In genomic region chr5:95841914-95842812, GRCh38 we compare ENCODE assay signal across 10 cellular contexts. TPM values are rescaled to one million over a fixed set of nuclear protein-coding genes. Genes with fewer than 3 reads are reported as not detected.
A peak's percentile ranks its signal among the peaks of the same experiment; 100 is the strongest.
DNase-seq lines count a peak whose midpoint lies in the region; ATAC-seq and TF ChIP-seq lines count a peak whose summit lies in the region.
"Had no signal": no experiment of that assay in that cellular context is flagged by ENCODE, and none has a peak within 500 bp of the region (broad histone marks: within the 10 kb centered on the region; RNA-seq: fewer than 3 reads in every experiment).

No MANE protein-coding gene starts in this region.

- H2AFZ ChIP-seq in Karpas-422 (ENCODE audit: low read length): no peak overlapping the region

- H3K27ac ChIP-seq in psoas muscle (peak overlapping the region; percentile 76), Karpas-422 (ENCODE audit: low read length) (no peak overlapping the region)

- H3K9me2 ChIP-seq in Karpas-422 (replicated peaks; ENCODE audit: insufficient read depth, low read length): no peaks in the 10 kb centered on the region

- H3K4me1 Mint-ChIP-seq in T-helper 17 cell: peaks cover 23% of the 10 kb centered on the region

- no peaks in the 10 kb centered on the region for H3K36me3 Mint-ChIP-seq in T-helper 17 cell (ENCODE audit: low read depth)

- H4K20me1 ChIP-seq in Karpas-422 (ENCODE audit: insufficient read depth, low read depth, low read length): no peaks in the 10 kb centered on the region

- no peaks in the 10 kb centered on the region for H3K79me2 ChIP-seq in Karpas-422 (ENCODE audit: low read length)

- no peaks in the 10 kb centered on the region for H3K27me3 Mint-ChIP-seq in T-helper 17 cell

- no peak for ATAC-seq in T-helper 17 cell
- ATAC-seq in psoas muscle: peak in 3 of 4 donors; percentile 37 to 57 (median 45)
- ATAC-seq in HG02588 (IDR thresholded peaks at IDR 0.05; ENCODE audit: unreplicated experiment): no peak

- TF ChIP-seq CTCF in fibroblast of the aortic adventitia (IDR thresholded peaks at IDR 0.05; ENCODE audit: insufficient read depth, low read length) (no peak), psoas muscle (IDR thresholded peaks at IDR 0.05) (no peak)

- H3K9ac ChIP-seq in Karpas-422 (ENCODE audit: low read length): no peak overlapping the region

- peaks cover 32% of the 10 kb centered on the region for H3K4me1 ChIP-seq in psoas muscle
- peaks cover 4% of the 10 kb centered on the region; the same call in 1 of the 2 replicates for H3K4me1 ChIP-seq in Karpas-422 (ENCODE audit: low read length)

- peak overlapping the region; percentile 97 for H3K27ac Mint-ChIP-seq in T-helper 17 cell
- H3K27ac Mint-ChIP-seq: progenitor cell of endocrine pancreas had no signal

- no peak overlapping the region for H3K4me2 ChIP-seq in Karpas-422 (ENCODE audit: low read depth, low read length, poor library complexity, severe bottlenecking)

- no peaks in the 10 kb centered on the region for H3K27me3 ChIP-seq in psoas muscle (ENCODE audit: insufficient read depth in 3 of 3, low read length in 2 of 3)
- no peaks in the 10 kb centered on the region for H3K27me3 ChIP-seq in Karpas-422 (ENCODE audit: low read length)

- peak; percentile 93 for DNase-seq in CD1c-positive myeloid dendritic cell (ENCODE audit: extremely low spot score)
- DNase-seq in T-helper 17 cell: no peak
- DNase-seq in fibroblast of the aortic adventitia (ENCODE audit: low read depth): peak; percentile 97
- DNase-seq in psoas muscle: peak in 1 of 2 donors; percentile 45
- no peak for DNase-seq in ACHN
- DNase-seq in cerebellum (ENCODE audit: low spot score): no peak
- no peak for DNase-seq in Karpas-422
- DNase-seq: NCI-H2171 treated with DMSO at 0.1 percent for 48 hours had no signal

- H3K4me3 Mint-ChIP-seq in T-helper 17 cell: no peak overlapping the region

- no peaks in the 10 kb centered on the region for H3K36me3 ChIP-seq in psoas muscle (ENCODE audit: insufficient read depth in 1 of 2, low read depth in 1 of 2)
- H3K36me3 ChIP-seq in Karpas-422 (ENCODE audit: insufficient read depth, low read length): no peaks in the 10 kb centered on the region

- H3K9me3 ChIP-seq in T-helper 17 cell (ENCODE audit: control insufficient read depth, low read length, poor library complexity, severe bottlenecking): no peaks in the 10 kb centered on the region
- no peaks in the 10 kb centered on the region for H3K9me3 ChIP-seq in psoas muscle
- H3K9me3 ChIP-seq in Karpas-422 (ENCODE audit: low read length): no peaks in the 10 kb centered on the region

- H3K4me3 ChIP-seq in fibroblast of the aortic adventitia (ENCODE audit: low read depth, low read length): no peak overlapping the region
- no peak overlapping the region for H3K4me3 ChIP-seq in psoas muscle
- no peak overlapping the region for H3K4me3 ChIP-seq in Karpas-422 (ENCODE audit: low read length)

- intact Hi-C loops in psoas muscle (cut with DNase I): no loop called here

- 80 to 84% (median 81%) methylated on average over 8 of the region's 8 CpGs for WGBS in psoas muscle, 3 donors

- in situ Hi-C loops in ACHN (cut with HindIII; ENCODE audit: low pct_ligation_motif_present, low pct_unique_long_range_greater_than_20kb, low sequenced_read_pairs): no loop called here

RNA-seq across cellular contexts. Expression of gene GLRX, which starts 19.6 kb away (rescaled TPM):
- 10 to 100 TPM; 32.0 to 51.9 TPM for total RNA-seq in T-helper 17 cell
- 13.3 and 31.6 TPM in 2 replicates for total RNA-seq in fibroblast of the aortic adventitia (ENCODE audit: low replicate concordance)
- total RNA-seq in psoas muscle: 100 to 1,000 TPM; 131 to 888 (median 651) TPM
- 1,000 to 10,000 TPM; 1,121 to 3,024 (median 1,342) TPM for polyA plus RNA-seq in psoas muscle
- total RNA-seq in cerebellum: 8.9 TPM
- 16.3 and 18.0 TPM in 2 replicates for total RNA-seq in Karpas-422 (2014; rRNA removed; shearing (Covaris generic); ENCODE audit: low replicate concordance)

Comparison
In these comparisons a context has a peak if more than half of its experiments do, and no peak if none do; other contexts are left out.
1. DNase-seq: peak in CD1c-positive myeloid dendritic cell (single experiment) and fibroblast of the aortic adventitia (single experiment); none in T-helper 17 cell (0 of 3), ACHN (single experiment), cerebellum (single experiment) and Karpas-422 (single experiment).
2. ATAC-seq: peak in psoas muscle (3 of 4); none in T-helper 17 cell (single experiment) and HG02588 (single experiment).